In genomic region chr4:140806175-140806574, GRCh38 we compare ENCODE assay signal across 1 cellular context.
TF ChIP-seq lines count a peak whose summit lies in the region.

No MANE protein-coding gene starts in this region.

TF ChIP-seq in GM12878, 131 proteins besides CTCF, POLR2A, EP300 and RAD21 (continued from another document):
- no peak for TF ChIP-seq MAX (IDR thresholded peaks at IDR 0.05; ENCODE audit: low read depth, low read length)
- TF ChIP-seq CEBPZ (IDR thresholded peaks at IDR 0.05; ENCODE audit: low read depth, low read length), result no peak
- no peak for TF ChIP-seq RELA (IDR thresholded peaks at IDR 0.05; ENCODE audit: borderline replicate concordance, partially characterized antibody)
- TF ChIP-seq ZZZ3 (IDR thresholded peaks at IDR 0.05; ENCODE audit: control insufficient read depth, insufficient read length, low read depth), result no peak
- TF ChIP-seq NR2C2 (IDR thresholded peaks at IDR 0.05; ENCODE audit: borderline replicate concordance, control insufficient read depth, insufficient read length, low read depth), result no peak
- no peak for TF ChIP-seq TARDBP (IDR thresholded peaks at IDR 0.05; ENCODE audit: borderline replicate concordance)
- TF ChIP-seq IRF3 (IDR thresholded peaks at IDR 0.05), result no peak
- TF ChIP-seq FOXK2 (IDR thresholded peaks at IDR 0.05), result no peak
- TF ChIP-seq CHD4 (IDR thresholded peaks at IDR 0.05), result no peak
- no peak for TF ChIP-seq SUZ12 (IDR thresholded peaks at IDR 0.05; ENCODE audit: unreplicated experiment)
- no peak for TF ChIP-seq NRF1 (conservative IDR thresholded peaks at IDR 0.05; ENCODE audit: low read depth, low read length)
- TF ChIP-seq MEF2B (IDR thresholded peaks at IDR 0.05; ENCODE audit: partially characterized antibody, poor library complexity, severe bottlenecking), result no peak
- peak in 1 of 2 experiments; percentile 56; a peak in 2 of 4 replicates for TF ChIP-seq IKZF2 (IDR thresholded peaks at IDR 0.05)
- no peak for TF ChIP-seq ZNF592 (IDR thresholded peaks at IDR 0.05)
- TF ChIP-seq RCOR1 (conservative IDR thresholded peaks at IDR 0.05; ENCODE audit: low read depth, low read length), result no peak
- TF ChIP-seq ZNF217 (IDR thresholded peaks at IDR 0.05), result no peak
- TF ChIP-seq ZNF207 (IDR thresholded peaks at IDR 0.05; ENCODE audit: borderline replicate concordance), result no peak
- peak; percentile 68 for TF ChIP-seq JUNB (IDR thresholded peaks at IDR 0.05)
- TF ChIP-seq BCL11A (IDR thresholded peaks at IDR 0.05; ENCODE audit: low read depth, low read length), result 0 out of 2 replicates have a peak, but pooled peaks have one; percentile 29
- no peak for TF ChIP-seq ELK1 (IDR thresholded peaks at IDR 0.05; ENCODE audit: low read depth, low read length)
- TF ChIP-seq MTA2 (IDR thresholded peaks at IDR 0.05; ENCODE audit: low read depth), result peak; percentile 39; the same call in 1 of the 2 replicates
TF ChIP-seq in GM12878: peak in this region for 14.
